ENCODE assay signal across 18 cellular contexts in genomic region chr7:45586748-45587520, GRCh38.
"Had no signal": no experiment of that assay in that cellular context is flagged by ENCODE, and none has a peak within 500 bp of the region (broad histone marks: within the 10 kb centered on the region; RNA-seq: fewer than 3 reads in every experiment).

No MANE protein-coding gene starts in this region.

- H3K27ac Mint-ChIP-seq: naive B cell; nephron; stimulated activated memory B cell treated with anti-CD40 and anti-IgM and Interleukin-4, amounts not matched to agents 10 μg/mL and 1 μg/mL and 100 μg/mL, for 72 hours; type B pancreatic cell had no signal

- DNase-seq: caudate nucleus; colonic mucosa; effector CD4-positive, alpha-beta T cell; heart right ventricle; hypothalamus; midbrain; naive B cell; right cardiac atrium; stimulated activated CD4-positive, alpha-beta T cell treated with anti-CD3 and anti-CD28 coated beads, Interleukin-15, amount 100 ng/mL, for 24 hours; stimulated activated CD4-positive, alpha-beta T cell treated with anti-CD3 and anti-CD28 coated beads, Interleukin-1b, Interleukin-23, amount 100 ng/mL, for 48 hours; stimulated activated CD4-positive, alpha-beta T cell treated with anti-CD3 and anti-CD28 coated beads, Interleukin-4, amount 100 ng/mL, for 24 hours; stomach; thyroid gland had no signal

- H3K4me3 Mint-ChIP-seq: naive B cell; nephron; stimulated activated memory B cell treated with anti-CD40 and anti-IgM and Interleukin-4, amounts not matched to agents 10 μg/mL and 1 μg/mL and 100 μg/mL, for 72 hours; type B pancreatic cell had no signal

- H3K36me3 Mint-ChIP-seq: naive B cell; stimulated activated memory B cell treated with anti-CD40 and anti-IgM and Interleukin-4, amounts not matched to agents 10 μg/mL and 1 μg/mL and 100 μg/mL, for 72 hours; type B pancreatic cell had no signal

- ATAC-seq: esophagus mucosa; heart right ventricle; left lobe of liver; right cardiac atrium; stimulated activated memory B cell treated with anti-CD40 and anti-IgM and Interleukin-4, amounts not matched to agents 10 μg/mL and 1 μg/mL and 100 μg/mL, for 72 hours had no signal

- H3K4me1 Mint-ChIP-seq: naive B cell; nephron; stimulated activated memory B cell treated with anti-CD40 and anti-IgM and Interleukin-4, amounts not matched to agents 10 μg/mL and 1 μg/mL and 100 μg/mL, for 72 hours had no signal

- H3K27me3 Mint-ChIP-seq: stimulated activated memory B cell treated with anti-CD40 and anti-IgM and Interleukin-4, amounts not matched to agents 10 μg/mL and 1 μg/mL and 100 μg/mL, for 72 hours; type B pancreatic cell had no signal

- H3K9me3 Mint-ChIP-seq: naive B cell; nephron; stimulated activated memory B cell treated with anti-CD40 and anti-IgM and Interleukin-4, amounts not matched to agents 10 μg/mL and 1 μg/mL and 100 μg/mL, for 72 hours; type B pancreatic cell had no signal
